ENCODE assay signal across 1 cellular context in the genomic region with DNA sequence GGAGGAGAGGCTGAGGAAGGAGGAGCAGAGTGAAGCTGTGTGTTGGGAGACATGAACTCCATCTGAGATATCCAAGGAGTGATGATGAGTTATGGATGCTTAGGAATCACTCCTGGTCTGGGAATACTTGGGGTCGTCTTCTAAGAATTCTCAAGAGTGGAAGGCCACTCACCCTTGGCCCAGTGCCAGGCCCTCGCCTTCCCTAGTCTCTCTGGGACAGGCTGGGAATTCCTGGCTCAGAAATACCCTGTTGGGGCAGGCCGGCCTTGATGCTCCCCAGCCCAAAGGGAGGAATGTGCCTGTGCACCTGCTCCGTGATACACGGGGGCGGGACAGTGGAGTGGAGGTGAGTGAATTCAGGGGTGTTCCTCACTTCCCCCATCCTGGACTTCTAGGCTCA.
TF ChIP-seq lines count a peak whose summit lies in the region.

No MANE protein-coding gene starts in this region.

TF ChIP-seq in WTC11, 78 proteins besides CTCF, POLR2A, EP300 and RAD21:
- TF ChIP-seq FOXJ3 (CRISPR knock-in tag; IDR thresholded peaks at IDR 0.05; ENCODE audit: borderline replicate concordance) (no peak), GTF2I (CRISPR knock-in tag; conservative IDR thresholded peaks at IDR 0.05) (no peak)
